In the genomic region with DNA sequence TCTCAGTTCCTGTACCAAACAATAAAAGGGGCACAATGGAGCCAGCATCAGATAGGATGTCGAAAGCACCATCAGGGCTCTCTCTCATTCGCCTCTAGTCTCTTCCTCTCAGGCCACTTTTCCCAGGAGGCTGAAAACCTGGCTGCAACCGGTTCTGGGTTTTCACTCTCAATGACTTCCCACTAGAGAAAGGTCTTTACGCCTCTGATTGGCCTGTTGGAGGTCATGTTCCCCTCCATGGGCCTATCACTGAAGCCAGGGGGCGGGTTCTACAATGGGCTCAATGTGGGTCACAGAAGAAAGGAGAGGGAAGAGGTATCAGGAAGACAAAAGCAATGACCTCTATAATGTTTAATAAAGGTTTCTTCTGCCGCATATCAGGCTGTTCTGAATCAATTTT, we compare ENCODE assay signal across 1 cellular context.
TF ChIP-seq lines count a peak whose summit lies in the region.

No MANE protein-coding gene starts in this region.

TF ChIP-seq in HepG2, 621 proteins besides CTCF, POLR2A, EP300 and RAD21:
- no peak for TF ChIP-seq HOXA3 (CRISPR knock-in tag; IDR thresholded peaks at IDR 0.05)
- TF ChIP-seq, protein P1, sequence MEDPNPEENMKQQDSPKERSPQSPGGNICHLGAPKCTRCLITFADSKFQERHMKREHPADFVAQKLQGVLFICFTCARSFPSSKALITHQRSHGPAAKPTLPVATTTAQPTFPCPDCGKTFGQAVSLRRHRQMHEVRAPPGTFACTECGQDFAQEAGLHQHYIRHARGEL (CRISPR knock-in tag; IDR thresholded peaks at IDR 0.05) = no peak
- TF ChIP-seq KLF15 (CRISPR knock-in tag; IDR thresholded peaks at IDR 0.05; ENCODE audit: borderline replicate concordance) = no peak
- TF ChIP-seq, protein P2, sequence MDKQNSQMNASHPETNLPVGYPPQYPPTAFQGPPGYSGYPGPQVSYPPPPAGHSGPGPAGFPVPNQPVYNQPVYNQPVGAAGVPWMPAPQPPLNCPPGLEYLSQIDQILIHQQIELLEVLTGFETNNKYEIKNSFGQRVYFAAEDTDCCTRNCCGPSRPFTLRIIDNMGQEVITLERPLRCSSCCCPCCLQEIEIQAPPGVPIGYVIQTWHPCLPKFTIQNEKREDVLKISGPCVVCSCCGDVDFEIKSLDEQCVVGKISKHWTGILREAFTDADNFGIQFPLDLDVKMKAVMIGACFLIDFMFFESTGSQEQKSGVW (CRISPR knock-in tag; IDR thresholded peaks at IDR 0.05; ENCODE audit: borderline replicate concordance) = no peak
TF ChIP-seq in HepG2: peak in this region for 0.
